In the genomic region with DNA sequence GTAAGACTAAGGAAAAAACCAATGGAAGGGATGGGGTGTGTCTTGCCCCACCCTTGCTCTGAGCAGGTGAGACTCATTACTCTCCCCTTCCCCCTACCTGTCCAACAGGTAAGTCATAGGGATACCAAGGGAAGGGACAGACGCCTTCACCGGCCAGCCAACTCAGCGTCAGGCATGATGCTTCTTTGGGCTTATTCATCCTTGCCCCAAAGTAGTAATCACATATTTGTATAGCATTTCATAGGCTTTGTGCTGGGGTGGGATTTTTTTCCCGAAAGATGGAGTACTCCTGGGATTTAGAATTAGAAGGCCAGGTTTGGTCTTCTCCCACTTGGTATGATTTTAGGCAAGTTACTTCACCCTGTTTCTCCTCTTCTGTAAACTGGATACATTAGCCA, we compare ENCODE assay signal across 8 cellular contexts. TPM values are rescaled to one million over a fixed set of nuclear protein-coding genes. Genes with fewer than 3 reads are reported as not detected.
DNase-seq lines count a peak whose midpoint lies in the region; ATAC-seq lines count a peak whose summit lies in the region.

No MANE protein-coding gene starts in this region.

- no peak for ATAC-seq in activated CD4-positive, alpha-beta T cell treated with anti-CD3 and anti-CD28 coated beads for 36 hours
- no peak for ATAC-seq in activated CD8-positive, alpha-beta T cell treated with anti-CD3 and anti-CD28 coated beads, Interleukin-2, amount 10 ng/mL, durations not matched to agents 7 days and 5 days
- no peak for ATAC-seq in stimulated activated effector memory CD8-positive, alpha-beta T cell treated with anti-CD3 and anti-CD28 coated beads, Interleukin-12 subunit alpha, Interleukin-12 subunit beta, amount 100 ng/mL, for 72 hours

- POLR2A ChIA-PET in activated CD4-positive, alpha-beta T cell treated with anti-CD3 and anti-CD28 coated beads for 36 hours (lab: Charles Lee) = interaction anchor here (0.7 to 0.8 kb wide), 2 partner anchors 131 to 193 kb away, joined by 3 read pairs; no protein-coding TSS in a partner anchor
- POLR2A ChIA-PET in activated CD8-positive, alpha-beta T cell treated with anti-CD3 and anti-CD28 coated beads, Interleukin-2, amount 10 ng/mL, durations not matched to agents 7 days and 5 days (lab: Charles Lee) = no interaction called here

- DNase-seq in activated CD4-positive, alpha-beta T cell treated with anti-CD3 and anti-CD28 coated beads for 36 hours = no peak
- no peak for DNase-seq in activated CD4-positive, alpha-beta T cell treated with anti-CD3 and anti-CD28 coated beads for 4 hours
- no peak for DNase-seq in activated CD8-positive, alpha-beta T cell treated with anti-CD3 and anti-CD28 coated beads, Interleukin-2, amount 10 ng/mL, durations not matched to agents 7 days and 5 days
- DNase-seq in immature natural killer cell (no peak), NCI-H2107 (lab: John Stamatoyannopoulos, UW) (no peak), activated gamma-delta T cell treated with Interleukin-2 at 50 U/mL for 16 hours (no peak), DMS153 treated with DMSO at 0.1 percent for 48 hours (lab: John Stamatoyannopoulos, UW; ENCODE audit: unreplicated experiment) (no peak)
- DNase-seq in stimulated activated effector memory CD8-positive, alpha-beta T cell treated with anti-CD3 and anti-CD28 coated beads, Interleukin-12 subunit alpha, Interleukin-12 subunit beta, amount 100 ng/mL, for 72 hours (ENCODE audit: low spot score in 2 of 2) = no peak

- H3K36me3 Mint-ChIP-seq in activated CD4-positive, alpha-beta T cell treated with anti-CD3 and anti-CD28 coated beads for 36 hours (ENCODE audit: low read depth) = no peaks in the 10 kb centered on the region
- no peaks in the 10 kb centered on the region for H3K36me3 Mint-ChIP-seq in activated CD8-positive, alpha-beta T cell treated with anti-CD3 and anti-CD28 coated beads, Interleukin-2, amount 10 ng/mL, durations not matched to agents 7 days and 5 days (ENCODE audit: low read depth)
- H3K36me3 Mint-ChIP-seq in immature natural killer cell = no peaks in the 10 kb centered on the region
- no peaks in the 10 kb centered on the region for H3K36me3 Mint-ChIP-seq in stimulated activated effector memory CD8-positive, alpha-beta T cell treated with anti-CD3 and anti-CD28 coated beads, Interleukin-12 subunit alpha, Interleukin-12 subunit beta, amount 100 ng/mL, for 72 hours

- peak overlapping the region; percentile 44 for H3K4me3 Mint-ChIP-seq in activated CD4-positive, alpha-beta T cell treated with anti-CD3 and anti-CD28 coated beads for 36 hours
- H3K4me3 Mint-ChIP-seq in activated CD8-positive, alpha-beta T cell treated with anti-CD3 and anti-CD28 coated beads, Interleukin-2, amount 10 ng/mL, durations not matched to agents 7 days and 5 days = peak overlapping the region; percentile 53
- peak overlapping the region; percentile 71 to 82 (median 76) for H3K4me3 Mint-ChIP-seq in immature natural killer cell
- H3K4me3 Mint-ChIP-seq in stimulated activated effector memory CD8-positive, alpha-beta T cell treated with anti-CD3 and anti-CD28 coated beads, Interleukin-12 subunit alpha, Interleukin-12 subunit beta, amount 100 ng/mL, for 72 hours = peak overlapping the region; percentile 49

- CTCF ChIA-PET in activated CD4-positive, alpha-beta T cell treated with anti-CD3 and anti-CD28 coated beads for 36 hours (lab: Charles Lee) = interaction anchor here (0.6 to 2.1 kb wide), 7 partner anchors 9 to 323 kb away, joined by 3 to 13 read pairs (median 5); partner anchors contain the start of gene P3H4
- CTCF ChIA-PET in activated CD8-positive, alpha-beta T cell treated with anti-CD3 and anti-CD28 coated beads, Interleukin-2, amount 10 ng/mL, durations not matched to agents 7 days and 5 days (lab: Charles Lee) = interaction anchor here (1.0 to 2.0 kb wide), 10 partner anchors 9 to 91 kb away, joined by 3 to 18 read pairs (median 5); partner anchors contain the start of gene P3H4

- no peaks in the 10 kb centered on the region for H3K9me3 Mint-ChIP-seq in activated CD4-positive, alpha-beta T cell treated with anti-CD3 and anti-CD28 coated beads for 36 hours (ENCODE audit: low read depth)
- no peaks in the 10 kb centered on the region for H3K9me3 Mint-ChIP-seq in activated CD8-positive, alpha-beta T cell treated with anti-CD3 and anti-CD28 coated beads, Interleukin-2, amount 10 ng/mL, durations not matched to agents 7 days and 5 days (ENCODE audit: insufficient read depth)
- H3K9me3 Mint-ChIP-seq in immature natural killer cell = no peaks in the 10 kb centered on the region
- H3K9me3 Mint-ChIP-seq in stimulated activated effector memory CD8-positive, alpha-beta T cell treated with anti-CD3 and anti-CD28 coated beads, Interleukin-12 subunit alpha, Interleukin-12 subunit beta, amount 100 ng/mL, for 72 hours = no peaks in the 10 kb centered on the region

- H3K4me1 Mint-ChIP-seq in activated CD4-positive, alpha-beta T cell treated with anti-CD3 and anti-CD28 coated beads for 36 hours = peaks cover 17% of the 10 kb centered on the region
- peaks cover 40% of the 10 kb centered on the region for H3K4me1 Mint-ChIP-seq in activated CD8-positive, alpha-beta T cell treated with anti-CD3 and anti-CD28 coated beads, Interleukin-2, amount 10 ng/mL, durations not matched to agents 7 days and 5 days (ENCODE audit: low read depth)
- peaks cover 14 to 23% of the 10 kb centered on the region in 2 donors for H3K4me1 Mint-ChIP-seq in immature natural killer cell
- peaks cover 33% of the 10 kb centered on the region for H3K4me1 Mint-ChIP-seq in stimulated activated effector memory CD8-positive, alpha-beta T cell treated with anti-CD3 and anti-CD28 coated beads, Interleukin-12 subunit alpha, Interleukin-12 subunit beta, amount 100 ng/mL, for 72 hours

- intact Hi-C loops in activated CD4-positive, alpha-beta T cell treated with anti-CD3 and anti-CD28 coated beads for 36 hours (cut with DNase I, micrococcal nuclease) = loop anchor here in 1 of 2 experiments (1.0 to 2.0 kb wide), 2 partner anchors 78 to 131 kb away; partner anchors contain the start of genes ACLY and KLHL11

- no peak overlapping the region for H3K27ac Mint-ChIP-seq in activated CD4-positive, alpha-beta T cell treated with anti-CD3 and anti-CD28 coated beads for 36 hours
- no peak overlapping the region for H3K27ac Mint-ChIP-seq in activated CD8-positive, alpha-beta T cell treated with anti-CD3 and anti-CD28 coated beads, Interleukin-2, amount 10 ng/mL, durations not matched to agents 7 days and 5 days
- H3K27ac Mint-ChIP-seq in immature natural killer cell = peak overlapping the region in 1 of 6 donors; percentile 35
- no peak overlapping the region for H3K27ac Mint-ChIP-seq in stimulated activated effector memory CD8-positive, alpha-beta T cell treated with anti-CD3 and anti-CD28 coated beads, Interleukin-12 subunit alpha, Interleukin-12 subunit beta, amount 100 ng/mL, for 72 hours

- peaks cover 22% of the 10 kb centered on the region for H3K27me3 Mint-ChIP-seq in activated CD4-positive, alpha-beta T cell treated with anti-CD3 and anti-CD28 coated beads for 36 hours
- H3K27me3 Mint-ChIP-seq in activated CD8-positive, alpha-beta T cell treated with anti-CD3 and anti-CD28 coated beads, Interleukin-2, amount 10 ng/mL, durations not matched to agents 7 days and 5 days (ENCODE audit: low read depth) = peaks cover 34% of the 10 kb centered on the region
- H3K27me3 Mint-ChIP-seq in immature natural killer cell (ENCODE audit: low read depth in 3 of 3) = peaks cover 4 to 10% (median 7%) of the 10 kb centered on the region in 3 donors

RNA-seq across cellular contexts. Expression of gene JUP, which starts 0.5 kb away (rescaled TPM):
- under 1 TPM; 0.34 to 0.54 TPM for total RNA-seq in activated CD4-positive, alpha-beta T cell treated with anti-CD3 and anti-CD28 coated beads for 36 hours
- 1 to 10 TPM; 5.2 to 6.0 TPM for total RNA-seq in activated CD8-positive, alpha-beta T cell treated with anti-CD3 and anti-CD28 coated beads, Interleukin-2, amount 10 ng/mL, durations not matched to agents 7 days and 5 days
- under 1 TPM in 2 of 3 donors, not detected in 1; 0.61 to 0.76 TPM for polyA plus RNA-seq in immature natural killer cell

RNA-seq across cellular contexts. Expression of gene P3H4, which starts 24.7 kb away (rescaled TPM):
- total RNA-seq in activated CD4-positive, alpha-beta T cell treated with anti-CD3 and anti-CD28 coated beads for 36 hours = 1 to 10 TPM; 1.5 to 2.0 TPM
- total RNA-seq in activated CD8-positive, alpha-beta T cell treated with anti-CD3 and anti-CD28 coated beads, Interleukin-2, amount 10 ng/mL, durations not matched to agents 7 days and 5 days = 1 to 10 TPM; 2.7 to 3.5 TPM
- 10 to 100 TPM in 1 of 3 donors, 1 to 10 TPM in 2; 6.7 to 11.2 (median 9.8) TPM for polyA plus RNA-seq in immature natural killer cell

RNA-seq across cellular contexts. Expression of gene FKBP10, which starts 25.8 kb away (rescaled TPM):
- under 1 TPM; 0.39 to 0.42 TPM for total RNA-seq in activated CD4-positive, alpha-beta T cell treated with anti-CD3 and anti-CD28 coated beads for 36 hours
- not detected for total RNA-seq in activated CD8-positive, alpha-beta T cell treated with anti-CD3 and anti-CD28 coated beads, Interleukin-2, amount 10 ng/mL, durations not matched to agents 7 days and 5 days
- polyA plus RNA-seq in immature natural killer cell = under 1 TPM in 2 of 3 donors, not detected in 1; 0.43 to 0.71 TPM

RNA-seq across cellular contexts. Expression of gene NT5C3B, which starts 49.0 kb away (rescaled TPM):
- total RNA-seq in activated CD4-positive, alpha-beta T cell treated with anti-CD3 and anti-CD28 coated beads for 36 hours = 10 to 100 TPM; 37.5 to 46.9 TPM
- total RNA-seq in activated CD8-positive, alpha-beta T cell treated with anti-CD3 and anti-CD28 coated beads, Interleukin-2, amount 10 ng/mL, durations not matched to agents 7 days and 5 days = 10 to 100 TPM; 15.7 to 17.8 TPM
- 10 to 100 TPM in 2 of 3 donors, 1 to 10 TPM in 1; 6.4 to 24.6 (median 13.7) TPM for polyA plus RNA-seq in immature natural killer cell

RNA-seq across cellular contexts. Expression of gene KLHL10, which starts 50.6 kb away (rescaled TPM):
- under 1 TPM; 0.19 to 0.21 TPM for total RNA-seq in activated CD4-positive, alpha-beta T cell treated with anti-CD3 and anti-CD28 coated beads for 36 hours
- not detected for total RNA-seq in activated CD8-positive, alpha-beta T cell treated with anti-CD3 and anti-CD28 coated beads, Interleukin-2, amount 10 ng/mL, durations not matched to agents 7 days and 5 days
- polyA plus RNA-seq in immature natural killer cell = under 1 TPM in 1 of 3 donors, not detected in 2; 0.15 TPM

Comparison
In these comparisons a context has a peak if more than half of its experiments do, and no peak if none do; other contexts are left out.
1. RNA of gene JUP, which starts 0.5 kb away (total RNA-seq): 5.2 to 6.0 TPM in activated CD8-positive, alpha-beta T cell treated with anti-CD3 and anti-CD28 coated beads, Interleukin-2, amount 10 ng/mL, durations not matched to agents 7 days and 5 days; 0.34 to 0.54 TPM in activated CD4-positive, alpha-beta T cell treated with anti-CD3 and anti-CD28 coated beads for 36 hours; every median in the first group is over 4 times any median in the second.
2. Peak in every context shown above with its lines, with median percentiles within 50 percentile points of each other: H3K4me3 Mint-ChIP-seq.